17 cellular contexts compared by ENCODE assay signal in genomic region chr6:25715794-25716193, GRCh38. TPM values are rescaled to one million over a fixed set of nuclear protein-coding genes. Genes with fewer than 3 reads are reported as not detected.
A peak's percentile ranks its signal among the peaks of the same experiment; 100 is the strongest.
DNase-seq lines count a peak whose midpoint lies in the region; ATAC-seq, FAIRE-seq and TF ChIP-seq lines count a peak whose summit lies in the region.
"Had no signal": no experiment of that assay in that cellular context is flagged by ENCODE, and none has a peak within 500 bp of the region (broad histone marks: within the 10 kb centered on the region; RNA-seq: fewer than 3 reads in every experiment).

No MANE protein-coding gene starts in this region.

- WGBS in HepG2 (ENCODE audit: low lambda C conversion rate), result 1% methylated on average over 4 of the region's 4 CpGs
- WGBS in right lobe of liver (ENCODE audit: insufficient coverage, low coverage, low lambda C conversion rate, missing lambda C conversion rate), result 76% methylated on average over 4 of the region's 4 CpGs
- no CpG with 5 or more reads among the region's 4 CpGs for WGBS in trophoblast cell (ENCODE audit: extremely low coverage, insufficient coverage, insufficient read length)

- H2BK120ac ChIP-seq in trophoblast cell (ENCODE audit: insufficient read depth, low read length, poor library complexity), result no peak overlapping the region

- H3K79me1 ChIP-seq in trophoblast cell (ENCODE audit: low read length), result no peaks in the 10 kb centered on the region

- CTCF ChIA-PET in HepG2 (lab: Yijun Ruan, JAX; ENCODE audit: low intra/inter-chr PET ratio, low total read pairs), result no interaction called here

- no peak overlapping the region for H3K18ac ChIP-seq in trophoblast cell (ENCODE audit: low read length)

- H4K12ac ChIP-seq in trophoblast cell (ENCODE audit: low read depth, low read length), result no peak overlapping the region

- H3K23ac ChIP-seq in trophoblast cell (ENCODE audit: low read length), result peak overlapping the region; percentile 75

- H2BK12ac ChIP-seq in trophoblast cell (ENCODE audit: low read length), result no peak overlapping the region

- H3K36me3 ChIP-seq in HepG2 (replicated peaks in 1 of 2; ENCODE audit: control insufficient read depth in 1 of 2, insufficient read depth in 2 of 2, low read length in 2 of 2) (no peaks in the 10 kb centered on the region), right lobe of liver (no peaks in the 10 kb centered on the region), trophoblast cell (ENCODE audit: control insufficient read depth in 1 of 2, insufficient read depth in 2 of 2, low read length in 2 of 2) (no peaks in the 10 kb centered on the region)
- H3K36me3 ChIP-seq in effector memory CD4-positive, alpha-beta T cell (ENCODE audit: control insufficient read depth, insufficient read depth, low read length), result no peaks in the 10 kb centered on the region
- H3K36me3 ChIP-seq: BLaER1 treated with 17β-estradiol and CSF1 and Interleukin-3, amounts not matched to agents 10 nM and 100 nM had no signal

- H3K4ac ChIP-seq in trophoblast cell (ENCODE audit: low read depth, low read length), result no peak overlapping the region

- TF ChIP-seq CTCF in HepG2 (CRISPR knock-in tag; IDR thresholded peaks at IDR 0.05), result no peak
- no peak for TF ChIP-seq CTCF in right lobe of liver (IDR thresholded peaks at IDR 0.05)

- no peak overlapping the region for H2AFZ ChIP-seq in HepG2 (ENCODE audit: low read length)
- no peak overlapping the region for H2AFZ ChIP-seq in trophoblast cell (ENCODE audit: insufficient read depth, low read length, poor library complexity)

- no peak overlapping the region for H2BK5ac ChIP-seq in trophoblast cell (ENCODE audit: low read depth, low read length, poor library complexity)

- H3K4me2 ChIP-seq in HepG2 (ENCODE audit: low read depth, low read length), result peak overlapping the region; percentile 80
- H3K4me2 ChIP-seq in trophoblast cell (ENCODE audit: low read length), result no peak overlapping the region

- BruUV-seq in HepG2 (replicated peaks; lab: Mats Ljungman, UMichigan), result no TSS peak

- no peak for TF ChIP-seq RAD21 in HepG2 (CRISPR knock-in tag; IDR thresholded peaks at IDR 0.05)

- peaks cover 38% of the 10 kb centered on the region for H3K4me1 ChIP-seq in HepG2 (ENCODE audit: insufficient read depth, low read length)
- no peaks in the 10 kb centered on the region for H3K4me1 ChIP-seq in right lobe of liver
- H3K4me1 ChIP-seq in trophoblast cell (ENCODE audit: control insufficient read depth in 1 of 2, insufficient read depth in 2 of 2, low read length in 2 of 2), result no peaks in the 10 kb centered on the region
- H3K4me1 ChIP-seq in effector memory CD4-positive, alpha-beta T cell (ENCODE audit: control insufficient read depth, insufficient read depth, low read length, poor library complexity, severe bottlenecking), result no peaks in the 10 kb centered on the region

- no peak overlapping the region for H4K8ac ChIP-seq in trophoblast cell (ENCODE audit: low read depth, low read length)

- H3K27me3 ChIP-seq in HepG2 (ENCODE audit: control insufficient read depth in 1 of 2, insufficient read depth in 2 of 2, low read length in 2 of 2) (no peaks in the 10 kb centered on the region), right lobe of liver (no peaks in the 10 kb centered on the region), trophoblast cell (ENCODE audit: insufficient read depth, low read length) (no peaks in the 10 kb centered on the region)
- H3K27me3 ChIP-seq in effector memory CD4-positive, alpha-beta T cell (replicated peaks; ENCODE audit: control insufficient read depth, insufficient read depth, low read length, poor library complexity, severe bottlenecking), result no peaks in the 10 kb centered on the region
- H3K27me3 ChIP-seq: BLaER1 treated with 17β-estradiol and CSF1 and Interleukin-3, amounts not matched to agents 10 nM and 100 nM had no signal

- no peaks in the 10 kb centered on the region for H3K79me2 ChIP-seq in HepG2 (ENCODE audit: insufficient read depth, low read length)
- H3K79me2 ChIP-seq in trophoblast cell (ENCODE audit: control insufficient read depth, insufficient read depth, low read length, poor library complexity), result no peaks in the 10 kb centered on the region

- no peak overlapping the region for H3K14ac ChIP-seq in trophoblast cell (ENCODE audit: low read length)

- ATAC-seq in HepG2 (peak; percentile 98), right lobe of liver (no peak), HG03378 (IDR thresholded peaks at IDR 0.05; ENCODE audit: unreplicated experiment) (no peak)
- ATAC-seq: GM12878 had no signal

- H3K27ac ChIP-seq in HepG2 (ENCODE audit: extremely low read length, insufficient read depth, low read length), result no peak overlapping the region
- no peak overlapping the region for H3K27ac ChIP-seq in right lobe of liver
- no peak overlapping the region for H3K27ac ChIP-seq in trophoblast cell (ENCODE audit: low read depth, low read length)
- no peak overlapping the region for H3K27ac ChIP-seq in effector memory CD4-positive, alpha-beta T cell (ENCODE audit: insufficient read depth, low read length, poor library complexity, severe bottlenecking)

- no peak overlapping the region for H2AK5ac ChIP-seq in trophoblast cell (ENCODE audit: low read length)

- no peak overlapping the region for H3K9ac ChIP-seq in HepG2 (ENCODE audit: insufficient read depth, low read depth, low read length)
- no peak overlapping the region for H3K9ac ChIP-seq in trophoblast cell (ENCODE audit: low read length)
- H3K9ac ChIP-seq: BLaER1 treated with 17β-estradiol and CSF1 and Interleukin-3, amounts not matched to agents 10 nM and 100 nM had no signal

- in situ Hi-C loops in HepG2 (cut with HindIII; ENCODE audit: extremely low pct_ligation_motif_present, low pct_unique_long_range_greater_than_20kb), result loop anchor here (5.0 kb wide), 1 partner anchor 167 kb away; no protein-coding TSS in a partner anchor

- peak overlapping the region in 1 of 3 experiments; percentile 45; a peak in 2 of 6 replicates for H3K4me3 ChIP-seq in HepG2 (replicated peaks in 1 of 3; ENCODE audit: insufficient read depth in 1 of 3, low read depth in 2 of 3, low read length in 3 of 3)
- H3K4me3 ChIP-seq in right lobe of liver, result no peak overlapping the region
- H3K4me3 ChIP-seq in trophoblast cell (ENCODE audit: low read depth, low read length), result no peak overlapping the region
- no peak overlapping the region for H3K4me3 ChIP-seq in effector memory CD4-positive, alpha-beta T cell (ENCODE audit: insufficient read depth, low read depth, low read length, poor library complexity, severe bottlenecking)
- H3K4me3 ChIP-seq: BLaER1 treated with 17β-estradiol and CSF1 and Interleukin-3, amounts not matched to agents 10 nM and 100 nM; GM12878 had no signal

- peak; percentile 87 for FAIRE-seq in HepG2 (lab: Jason Lieb, UNC)
- FAIRE-seq: GM12878, GM18507, HTR-8/SVneo had no signal

- POLR2A ChIA-PET in HepG2 (lab: Yijun Ruan, JAX), result interaction anchor here (1.1 to 1.5 kb wide), 4 partner anchors 9 to 76 kb away, joined by 3 to 6 read pairs (median 4); no protein-coding TSS in a partner anchor

- TF ChIP-seq POLR2A in HepG2 (IDR thresholded peaks at IDR 0.05; ENCODE audit: insufficient read depth in 1 of 2, low read depth in 2 of 2, low read length in 2 of 2) (no peak), right lobe of liver (IDR thresholded peaks at IDR 0.05) (no peak)

- DNase-seq in HepG2 (ENCODE audit: low spot score), result peak; percentile 47
- DNase-seq in right lobe of liver, result no peak
- DNase-seq in glomerular visceral epithelial cell (ENCODE audit: extremely low spot score), result peak; percentile 9
- no peak for DNase-seq in trophoblast cell
- DNase-seq in RPMI8226, result no peak
- no peak for DNase-seq in effector memory CD4-positive, alpha-beta T cell
- DNase-seq: 8988T; CD4-positive, alpha-beta T cell; DMS79; GOT3; H9 had no signal

- H3K9me3 ChIP-seq in HepG2 (ENCODE audit: low read length) (no peaks in the 10 kb centered on the region), right lobe of liver (no peaks in the 10 kb centered on the region), trophoblast cell (ENCODE audit: insufficient read depth, low read depth, low read length) (no peaks in the 10 kb centered on the region)
- no peaks in the 10 kb centered on the region for H3K9me3 ChIP-seq in effector memory CD4-positive, alpha-beta T cell (ENCODE audit: control insufficient read depth, low read length)

- H4K91ac ChIP-seq in trophoblast cell (ENCODE audit: low read depth, low read length), result no peak overlapping the region

- TF ChIP-seq EP300 in HepG2 (IDR thresholded peaks at IDR 0.05; ENCODE audit: low read depth in 2 of 2, low read length in 2 of 2) (no peak), HepG2 (CRISPR knock-in tag; IDR thresholded peaks at IDR 0.05; ENCODE audit: borderline replicate concordance) (no peak)

- H4K20me1 ChIP-seq in HepG2 (ENCODE audit: insufficient read depth, low read length), result no peaks in the 10 kb centered on the region
- H4K20me1 ChIP-seq: BLaER1 treated with 17β-estradiol and CSF1 and Interleukin-3, amounts not matched to agents 10 nM and 100 nM had no signal

- intact Hi-C loops in HepG2 (cut with micrococcal nuclease; ENCODE audit: unreplicated experiment), result loop anchor here (5.0 kb wide), 1 partner anchor 78 kb away; no protein-coding TSS in a partner anchor
- intact Hi-C loops in right lobe of liver (cut with DNase I), result no loop called here

RNA-seq across cellular contexts. Expression of gene SLC17A4, which starts 38.7 kb away (rescaled TPM):
- total RNA-seq in HepG2 (2016; rRNA removed; fragmentation: Illumina TruSeq; extraction: Trizol) (0.07 TPM in 2 replicates), right lobe of liver (10 to 100 TPM in 4 of 6 experiments, 1 to 10 TPM in 2; 6.8 to 23.7 (median 19.5) TPM)
- total RNA-seq in HepG2 (2016; cell fraction: cytosol; rRNA removed; fragmentation: Illumina TruSeq; extraction: Trizol; ENCODE audit: low read depth), result not detected in 2 replicates
- total RNA-seq in HepG2 (2016; cell fraction: insoluble cytoplasmic fraction; rRNA removed; fragmentation: Illumina TruSeq; extraction: Trizol), result not detected in 2 replicates
- total RNA-seq in HepG2 (2016; cell fraction: membrane; rRNA removed; fragmentation: Illumina TruSeq; extraction: Trizol), result not detected in 2 replicates
- total RNA-seq in HepG2 (2016; cell fraction: nucleus; rRNA removed; fragmentation: Illumina TruSeq; extraction: Trizol), result 0.16 and 0.22 TPM in 2 replicates
- polyA plus RNA-seq in HepG2 (2011; rRNA removed), result 0.04 TPM in 1 of 2 replicates, not detected in the other
- polyA plus RNA-seq in HepG2 (2011; cell fraction: cytosol; rRNA removed), result not detected in 2 replicates
- 0.05 and 0.10 TPM in 2 replicates for polyA plus RNA-seq in HepG2 (2011; cell fraction: nucleus; rRNA removed)
- polyA plus RNA-seq in HepG2 (2012), result 0.08 and 0.56 TPM in 2 replicates
- not detected in 2 replicates for polyA plus RNA-seq in HepG2 (2016; cell fraction: cytosol; fragmentation: Illumina TruSeq; extraction: Trizol; ENCODE audit: low read depth)
- polyA plus RNA-seq in HepG2 (2016; cell fraction: insoluble cytoplasmic fraction; fragmentation: Illumina TruSeq; extraction: Trizol; ENCODE audit: low read depth), result not detected in 2 replicates
- not detected in 2 replicates for polyA plus RNA-seq in HepG2 (2016; cell fraction: membrane; fragmentation: Illumina TruSeq; extraction: Trizol; ENCODE audit: low read depth)
- 0.40 and 0.76 TPM in 2 replicates for polyA plus RNA-seq in HepG2 (2016; cell fraction: nucleus; fragmentation: Illumina TruSeq; extraction: Trizol; ENCODE audit: insufficient read depth, low read depth)
- 0.14 TPM in 1 of 2 replicates, not detected in the other for polyA minus RNA-seq in HepG2 (2011; rRNA and poly(A)+ RNA removed; ENCODE audit: low replicate concordance)
- not detected in 2 replicates for polyA minus RNA-seq in HepG2 (2011; cell fraction: cytosol; rRNA and poly(A)+ RNA removed)
- polyA minus RNA-seq in HepG2 (2011; cell fraction: nucleus; rRNA and poly(A)+ RNA removed), result 0.25 and 0.26 TPM in 2 replicates
- polyA plus RNA-seq in trophoblast cell (2013), result 0.03 and 0.04 TPM in 2 replicates
- total RNA-seq: CD4-positive, alpha-beta T cell; G401; GM12878; H9 had no signal
- polyA plus RNA-seq: GM12878 had no signal

Comparison
In these comparisons a context has a peak if more than half of its experiments do, and no peak if none do; other contexts are left out.
1. DNase-seq: peak in HepG2 (single experiment) and glomerular visceral epithelial cell (single experiment); none in right lobe of liver (0 of 3), trophoblast cell (0 of 2), RPMI8226 (single experiment) and effector memory CD4-positive, alpha-beta T cell (0 of 3).
2. RNA of gene SLC17A4, which starts 38.7 kb away (total RNA-seq): 6.8 to 23.7 TPM in right lobe of liver; 0.07 to 0.22 TPM in HepG2; every median in the first group is over 4 times any median in the second.